In genomic region chr15:42919308-42919707, GRCh38 we compare ENCODE assay signal across 8 cellular contexts. TPM values are rescaled to one million over a fixed set of nuclear protein-coding genes. Genes with fewer than 3 reads are reported as not detected.
DNase-seq lines count a peak whose midpoint lies in the region; ATAC-seq lines count a peak whose summit lies in the region.

No MANE protein-coding gene starts in this region.

- no peak for ATAC-seq in central memory CD8-positive, alpha-beta T cell (replicated peaks; ENCODE audit: extremely low read depth, poor library complexity, severe bottlenecking)
- no peak for ATAC-seq in natural killer cell treated with Interleukin-12 subunit alpha and Interleukin-12 subunit beta and Interleukin-15 and Interleukin-18, amount 100 ng/mL, for 72 hours

- peaks cover 61% of the 10 kb centered on the region for H3K4me1 ChIP-seq in BLaER1

- no peaks in the 10 kb centered on the region for H3K9me3 Mint-ChIP-seq in central memory CD8-positive, alpha-beta T cell
- H3K9me3 Mint-ChIP-seq in natural killer cell treated with Interleukin-12 subunit alpha and Interleukin-12 subunit beta and Interleukin-15 and Interleukin-18, amount 100 ng/mL, for 72 hours, result no peaks in the 10 kb centered on the region

- peak overlapping the region; percentile 85 for H3K9ac ChIP-seq in BLaER1

- peak overlapping the region; percentile 96 for H3K4me3 ChIP-seq in BLaER1

- H3K27me3 Mint-ChIP-seq in central memory CD8-positive, alpha-beta T cell, result no peaks in the 10 kb centered on the region
- H3K27me3 Mint-ChIP-seq in natural killer cell treated with Interleukin-12 subunit alpha and Interleukin-12 subunit beta and Interleukin-15 and Interleukin-18, amount 100 ng/mL, for 72 hours, result no peaks in the 10 kb centered on the region

- peak overlapping the region; percentile 87; the same call in 1 of the 2 replicates for H3K27ac ChIP-seq in BLaER1
- peak overlapping the region; percentile 49 for H3K27ac ChIP-seq in KOPT-K1 (ENCODE audit: low read depth, low read length, poor library complexity, severe bottlenecking)

- peak overlapping the region; percentile 93 for H3K4me2 ChIP-seq in BLaER1

- H3K4me1 Mint-ChIP-seq in central memory CD8-positive, alpha-beta T cell, result peaks cover 24% of the 10 kb centered on the region
- H3K4me1 Mint-ChIP-seq in natural killer cell treated with Interleukin-12 subunit alpha and Interleukin-12 subunit beta and Interleukin-15 and Interleukin-18, amount 100 ng/mL, for 72 hours (ENCODE audit: low read depth in 2 of 2), result peaks cover 29 to 41% of the 10 kb centered on the region in 2 donors

- peaks cover 20% of the 10 kb centered on the region for H4K20me1 ChIP-seq in BLaER1

- H3K27ac Mint-ChIP-seq in central memory CD8-positive, alpha-beta T cell (ENCODE audit: low read depth), result peak overlapping the region; percentile 12
- peak overlapping the region; percentile 82 to 93 for H3K27ac Mint-ChIP-seq in natural killer cell treated with Interleukin-12 subunit alpha and Interleukin-12 subunit beta and Interleukin-15 and Interleukin-18, amount 100 ng/mL, for 72 hours

- peak overlapping the region; percentile 93 for H3K4me3 Mint-ChIP-seq in central memory CD8-positive, alpha-beta T cell
- H3K4me3 Mint-ChIP-seq in natural killer cell treated with Interleukin-12 subunit alpha and Interleukin-12 subunit beta and Interleukin-15 and Interleukin-18, amount 100 ng/mL, for 72 hours, result peak overlapping the region; percentile 91

- H3K36me3 ChIP-seq in BLaER1, result no peaks in the 10 kb centered on the region
- no peaks in the 10 kb centered on the region for H3K36me3 ChIP-seq in KOPT-K1 (ENCODE audit: insufficient read depth, low read length)

- H3K9me3 ChIP-seq in BLaER1 (no peaks in the 10 kb centered on the region), KOPT-K1 (ENCODE audit: insufficient read depth, low read length, poor library complexity, severe bottlenecking) (no peaks in the 10 kb centered on the region)

- no peak for DNase-seq in central memory CD8-positive, alpha-beta T cell (ENCODE audit: low spot score in 2 of 2)
- no peak for DNase-seq in natural killer cell treated with Interleukin-12 subunit alpha and Interleukin-12 subunit beta and Interleukin-15 and Interleukin-18, amount 100 ng/mL, for 72 hours (ENCODE audit: low spot score)
- DNase-seq in HPDE6-E6E7 (ENCODE audit: extremely low spot score), result no peak
- DNase-seq in NCI-H774 (lab: John Stamatoyannopoulos, UW), result no peak
- DNase-seq in NCI-H524 treated with DMSO at 0.1 percent for 48 hours (lab: John Stamatoyannopoulos, UW), result no peak
- no peak for DNase-seq in NK-92 (lab: John Stamatoyannopoulos, UW; ENCODE audit: unreplicated experiment)

- no peaks in the 10 kb centered on the region for H3K27me3 ChIP-seq in BLaER1

- H3K36me3 Mint-ChIP-seq in central memory CD8-positive, alpha-beta T cell (ENCODE audit: insufficient read depth), result peaks cover 10% of the 10 kb centered on the region
- H3K36me3 Mint-ChIP-seq in natural killer cell treated with Interleukin-12 subunit alpha and Interleukin-12 subunit beta and Interleukin-15 and Interleukin-18, amount 100 ng/mL, for 72 hours, result no peaks in the 10 kb centered on the region

RNA-seq across cellular contexts. Expression of gene TTBK2, which starts 1.3 kb away (rescaled TPM):
- 10 to 100 TPM; 14.0 to 21.9 TPM for total RNA-seq in natural killer cell treated with Interleukin-12 subunit alpha and Interleukin-12 subunit beta and Interleukin-15 and Interleukin-18, amount 100 ng/mL, for 72 hours
